Comparison of ENCODE assay signal across 1 cellular context in the genomic region with DNA sequence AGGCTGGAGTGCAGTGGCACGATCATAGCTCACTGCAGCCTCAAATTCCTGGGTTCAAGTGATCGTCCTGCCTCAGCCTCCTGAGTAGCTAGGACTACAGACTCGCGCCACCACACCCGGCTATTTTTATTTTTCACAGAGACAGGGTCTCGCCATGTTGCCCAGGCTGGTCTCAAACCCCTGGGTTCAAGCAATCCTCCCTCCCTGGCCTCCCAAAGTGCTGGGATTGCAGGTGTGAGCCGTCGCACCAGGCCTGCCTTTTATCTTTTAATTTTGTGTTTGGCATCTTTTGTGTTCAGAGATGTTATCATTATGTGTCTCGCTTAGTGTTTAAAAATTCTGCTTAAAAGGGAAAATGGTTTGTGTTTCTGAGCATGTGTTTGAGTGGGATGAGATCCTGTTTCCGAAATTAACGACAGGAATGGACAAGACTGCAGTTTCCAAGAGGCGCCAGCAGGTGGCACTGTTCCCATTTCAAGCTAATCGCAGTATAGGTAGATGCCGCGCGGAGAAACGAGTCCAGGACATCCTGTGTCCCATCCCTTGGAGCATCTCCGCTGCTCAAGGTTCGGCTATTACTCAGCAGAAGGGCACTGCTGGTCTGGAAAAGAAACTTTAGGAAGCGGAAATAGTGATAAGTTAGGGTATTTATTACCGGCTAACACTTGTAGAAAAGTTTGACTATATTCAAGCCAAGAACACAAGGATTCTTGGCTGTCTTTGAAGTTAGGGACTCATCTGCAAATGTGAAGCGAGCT.
TF ChIP-seq lines count a peak whose summit lies in the region.

No MANE protein-coding gene starts in this region.

TF ChIP-seq in GM12878, 131 proteins besides CTCF, POLR2A, EP300 and RAD21 (continued from another document):
- TF ChIP-seq PRDM15 (CRISPR knock-in tag; IDR thresholded peaks at IDR 0.05) (no peak), ASH2L (IDR thresholded peaks at IDR 0.05; ENCODE audit: borderline replicate concordance, low read depth) (no peak), PAX5 (IDR thresholded peaks at IDR 0.05; ENCODE audit: borderline replicate concordance, low read depth, low read length) (no peak), YY1 (IDR thresholded peaks at IDR 0.05; ENCODE audit: low read depth, low read length) (peak; percentile 67), SIN3A (IDR thresholded peaks at IDR 0.05; ENCODE audit: low read depth, low read length) (no peak), RCOR1 (conservative IDR thresholded peaks at IDR 0.05; ENCODE audit: low read depth, low read length) (peak; percentile 46; the same call in 1 of the 2 replicates), POLR2AphosphoS5 (IDR thresholded peaks at IDR 0.05; ENCODE audit: low read length) (no peak), POU2F2 (IDR thresholded peaks at IDR 0.05; ENCODE audit: borderline replicate concordance, low read depth, low read length) (0 out of 3 replicates have a peak, but pooled peaks have one; percentile 27), CBFB (IDR thresholded peaks at IDR 0.05; ENCODE audit: low read depth) (peak; percentile 34; the same call in 1 of the 2 replicates), IKZF1 (conservative IDR thresholded peaks at IDR 0.05) (0 out of 2 replicates have a peak, but pooled peaks have one; percentile 35), ZNF217 (IDR thresholded peaks at IDR 0.05) (no peak), ATF2 (IDR thresholded peaks at IDR 0.05; ENCODE audit: low read length) (no peak), NR2F1 (conservative IDR thresholded peaks at IDR 0.05) (no peak), RUNX3 (IDR thresholded peaks at IDR 0.05; ENCODE audit: low read length) (no peak), IKZF2 (IDR thresholded peaks at IDR 0.05) (0 out of 4 replicates have a peak, but pooled peaks of 1 of the 2 experiments have one; percentile 30), FOXM1 (IDR thresholded peaks at IDR 0.05; ENCODE audit: low read depth, low read length) (no peak), GABPA (IDR thresholded peaks at IDR 0.05; ENCODE audit: low read depth) (no peak), ZNF384 (IDR thresholded peaks at IDR 0.05; ENCODE audit: borderline replicate concordance, low read depth, low read length) (no peak), STAT1 (conservative IDR thresholded peaks at IDR 0.05) (0 out of 2 replicates have a peak, but pooled peaks have one; percentile 41)
- TF ChIP-seq, protein P1, sequence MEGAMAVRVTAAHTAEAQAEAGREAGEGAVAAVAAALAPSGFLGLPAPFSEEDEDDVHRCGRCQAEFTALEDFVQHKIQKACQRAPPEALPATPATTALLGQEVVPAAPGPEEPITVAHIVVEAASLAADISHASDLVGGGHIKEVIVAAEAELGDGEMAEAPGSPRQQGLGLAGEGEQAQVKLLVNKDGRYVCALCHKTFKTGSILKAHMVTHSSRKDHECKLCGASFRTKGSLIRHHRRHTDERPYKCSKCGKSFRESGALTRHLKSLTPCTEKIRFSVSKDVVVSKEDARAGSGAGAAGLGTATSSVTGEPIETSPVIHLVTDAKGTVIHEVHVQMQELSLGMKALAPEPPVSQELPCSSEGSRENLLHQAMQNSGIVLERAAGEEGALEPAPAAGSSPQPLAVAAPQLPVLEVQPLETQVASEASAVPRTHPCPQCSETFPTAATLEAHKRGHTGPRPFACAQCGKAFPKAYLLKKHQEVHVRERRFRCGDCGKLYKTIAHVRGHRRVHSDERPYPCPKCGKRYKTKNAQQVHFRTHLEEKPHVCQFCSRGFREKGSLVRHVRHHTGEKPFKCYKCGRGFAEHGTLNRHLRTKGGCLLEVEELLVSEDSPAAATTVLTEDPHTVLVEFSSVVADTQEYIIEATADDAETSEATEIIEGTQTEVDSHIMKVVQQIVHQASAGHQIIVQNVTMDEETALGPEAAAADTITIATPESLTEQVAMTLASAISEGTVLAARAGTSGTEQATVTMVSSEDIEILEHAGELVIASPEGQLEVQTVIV (IDR thresholded peaks at IDR 0.05; ENCODE audit: borderline replicate concordance, partially characterized antibody): no peak
- TF ChIP-seq, protein P2, sequence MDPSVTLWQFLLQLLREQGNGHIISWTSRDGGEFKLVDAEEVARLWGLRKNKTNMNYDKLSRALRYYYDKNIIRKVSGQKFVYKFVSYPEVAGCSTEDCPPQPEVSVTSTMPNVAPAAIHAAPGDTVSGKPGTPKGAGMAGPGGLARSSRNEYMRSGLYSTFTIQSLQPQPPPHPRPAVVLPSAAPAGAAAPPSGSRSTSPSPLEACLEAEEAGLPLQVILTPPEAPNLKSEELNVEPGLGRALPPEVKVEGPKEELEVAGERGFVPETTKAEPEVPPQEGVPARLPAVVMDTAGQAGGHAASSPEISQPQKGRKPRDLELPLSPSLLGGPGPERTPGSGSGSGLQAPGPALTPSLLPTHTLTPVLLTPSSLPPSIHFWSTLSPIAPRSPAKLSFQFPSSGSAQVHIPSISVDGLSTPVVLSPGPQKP (IDR thresholded peaks at IDR 0.05; ENCODE audit: low read depth, low read length): 0 out of 2 replicates have a peak, but pooled peaks have one; percentile 43
